In genomic region chr7:36280840-36281812, GRCh38 we compare ENCODE assay signal across 9 cellular contexts.
A peak's percentile ranks its signal among the peaks of the same experiment; 100 is the strongest.
DNase-seq lines count a peak whose midpoint lies in the region; TF ChIP-seq lines count a peak whose summit lies in the region.
"Had no signal": no experiment of that assay in that cellular context is flagged by ENCODE, and none has a peak within 500 bp of the region (broad histone marks: within the 10 kb centered on the region; RNA-seq: fewer than 3 reads in every experiment).

No MANE protein-coding gene starts in this region.

- no peak overlapping the region for H2BK20ac ChIP-seq in H9 (ENCODE audit: low read depth, low read length, poor library complexity, severe bottlenecking)

- H3K36me3 Mint-ChIP-seq in H9 (ENCODE audit: insufficient read depth in 1 of 3, low read depth in 3 of 3) = no peaks in the 10 kb centered on the region
- H3K36me3 Mint-ChIP-seq: IgD-negative memory B cell had no signal

- H3K4me1 ChIP-seq in H9 (ENCODE audit: insufficient read depth, low read length) (peaks cover 28% of the 10 kb centered on the region), smooth muscle cell (ENCODE audit: low read depth) (peaks cover 35% of the 10 kb centered on the region)

- no CpG with 5 or more reads among the region's 18 CpGs for WGBS in H9 (ENCODE audit: extremely low coverage, insufficient read length, low lambda C conversion rate)
- 7% methylated on average over 18 of the region's 18 CpGs for WGBS in smooth muscle cell (ENCODE audit: low lambda C conversion rate)

- no peaks in the 10 kb centered on the region for H3K27me3 ChIP-seq in H9 (ENCODE audit: insufficient read depth, low read length)
- H3K27me3 ChIP-seq in smooth muscle cell (ENCODE audit: low read depth) = no peaks in the 10 kb centered on the region

- no peak overlapping the region for H3K18ac ChIP-seq in H9 (ENCODE audit: insufficient read length, low read depth, low read length)

- no peaks in the 10 kb centered on the region for H3K79me1 ChIP-seq in H9 (ENCODE audit: insufficient read depth, low read depth, low read length, poor library complexity, severe bottlenecking)

- no peak overlapping the region for H3K4me2 ChIP-seq in H9 (ENCODE audit: insufficient read depth, insufficient read length, low read length)
- peak overlapping the region; percentile 80 for H3K4me2 ChIP-seq in smooth muscle cell

- H4K20me1 ChIP-seq in H9 (ENCODE audit: control insufficient read depth, insufficient read depth, insufficient read length) (no peaks in the 10 kb centered on the region), smooth muscle cell (ENCODE audit: low read depth) (no peaks in the 10 kb centered on the region)

- H3K56ac ChIP-seq in H9 (ENCODE audit: insufficient read length, low read depth, low read length) = no peak overlapping the region

- no peak overlapping the region for H2AFZ ChIP-seq in H9 (ENCODE audit: low read length)
- H2AFZ ChIP-seq in smooth muscle cell (ENCODE audit: low read depth) = no peak overlapping the region

- H3K23me2 ChIP-seq in H9 (ENCODE audit: insufficient read length, low read depth, low read length, poor library complexity, severe bottlenecking) = no peaks in the 10 kb centered on the region

- H2AK5ac ChIP-seq in H9 (ENCODE audit: insufficient read length, low read length) = no peak overlapping the region

- no peak overlapping the region for H2BK12ac ChIP-seq in H9 (ENCODE audit: insufficient read length, low read depth, low read length)

- H3K36me3 ChIP-seq in smooth muscle cell (ENCODE audit: low read depth) = no peaks in the 10 kb centered on the region

- peak overlapping the region; percentile 41; the same call in 1 of the 2 replicates for H3K14ac ChIP-seq in H9 (ENCODE audit: insufficient read depth, low read length)

- H3K27ac ChIP-seq in H9 (ENCODE audit: insufficient read length, low read depth, low read length) = peak overlapping the region; percentile 34
- peak overlapping the region; percentile 93 for H3K27ac ChIP-seq in caudate nucleus (ENCODE audit: low read depth, low read length)
- peak overlapping the region; percentile 73 for H3K27ac ChIP-seq in smooth muscle cell (ENCODE audit: low read depth)

- H3K79me2 ChIP-seq in H9 (ENCODE audit: insufficient read depth, low read length) (no peaks in the 10 kb centered on the region), smooth muscle cell (ENCODE audit: low read depth) (no peaks in the 10 kb centered on the region)

- peaks cover 84 to 85% of the 10 kb centered on the region in 2 experiments for H3K4me1 Mint-ChIP-seq in H9

- H3K9me3 ChIP-seq in H9 (ENCODE audit: control insufficient read depth, low read depth, low read length) (no peaks in the 10 kb centered on the region), smooth muscle cell (replicated peaks; ENCODE audit: low read depth) (no peaks in the 10 kb centered on the region)

- TF ChIP-seq CTCF in H9 (conservative IDR thresholded peaks at IDR 0.05) (no peak), smooth muscle cell (IDR thresholded peaks at IDR 0.05; ENCODE audit: borderline replicate concordance, insufficient read depth, poor library complexity, severe bottlenecking) (no peak)

- no peak overlapping the region for H4K5ac ChIP-seq in H9 (ENCODE audit: insufficient read length, low read depth, low read length)

- H3K9ac ChIP-seq in H9 (ENCODE audit: extremely low read depth, insufficient read length, low read length) (no peak overlapping the region), smooth muscle cell (ENCODE audit: low read depth) (no peak overlapping the region)

- H3K23ac ChIP-seq in H9 (ENCODE audit: insufficient read length, low read depth, low read length) = no peak overlapping the region

- H3K27me3 Mint-ChIP-seq in H9 (ENCODE audit: low read depth) = peaks cover 4% of the 10 kb centered on the region

- no peak overlapping the region for H4K91ac ChIP-seq in H9 (ENCODE audit: insufficient read length, low read depth, low read length)

- no peaks in the 10 kb centered on the region; a peak in 1 of 5 replicates for H3K9me3 Mint-ChIP-seq in H9
- H3K9me3 Mint-ChIP-seq: IgD-negative memory B cell had no signal

- H2BK120ac ChIP-seq in H9 (ENCODE audit: low read depth, low read length, poor library complexity, severe bottlenecking) = no peak overlapping the region

- H3F3A ChIP-seq in smooth muscle cell (ENCODE audit: low read depth) = peaks cover 24% of the 10 kb centered on the region

- H3T11ph ChIP-seq in H9 (ENCODE audit: low read length) = no peak overlapping the region

- H2BK5ac ChIP-seq in H9 (ENCODE audit: insufficient read length, low read length) = no peak overlapping the region

- DNase-seq in DMS153 (lab: John Stamatoyannopoulos, UW) = peak; percentile 71
- DNase-seq in H9 = peak; percentile 74
- DNase-seq in NCI-H2227 (lab: John Stamatoyannopoulos, UW; ENCODE audit: unreplicated experiment) = peak; percentile 41
- peak in 56 of 61 donors; percentile 25 to 88 (median 66) for DNase-seq in caudate nucleus (lab: John Stamatoyannopoulos, UW)
- DNase-seq in iris pigment epithelial cell (ENCODE audit: low read depth) = peak; percentile 94
- peak; percentile 21 for DNase-seq in smooth muscle cell (lab: John Stamatoyannopoulos, UW; ENCODE audit: unreplicated experiment)
- DNase-seq in activated CD4-positive, alpha-beta T cell treated with anti-CD3 and anti-CD28 coated beads for 4 hours = no peak
- DNase-seq in stimulated activated CD8-positive, alpha-beta memory T cell treated with anti-CD3 and anti-CD28 coated beads, Interleukin-4, amount 100 ng/mL, for 48 hours = no peak

- peak overlapping the region; percentile 94 to 96 (median 96) for H3K27ac Mint-ChIP-seq in H9
- H3K27ac Mint-ChIP-seq: IgD-negative memory B cell had no signal

- no peak overlapping the region for H4K8ac ChIP-seq in H9 (replicated peaks; ENCODE audit: insufficient read length, low read depth, low read length)

- no peak overlapping the region for H2BK15ac ChIP-seq in H9 (ENCODE audit: low read depth, low read length)

- peak overlapping the region; percentile 40 to 66 for H3K4me3 Mint-ChIP-seq in H9
- H3K4me3 Mint-ChIP-seq: IgD-negative memory B cell had no signal

- peak overlapping the region; percentile 3 for H3K4me3 ChIP-seq in smooth muscle cell

- H3K4ac ChIP-seq in H9 (ENCODE audit: low read depth, low read length) = no peak overlapping the region

Comparison
In these comparisons a context has a peak if more than half of its experiments do, and no peak if none do; other contexts are left out.
1. DNase-seq: peak in DMS153 (single experiment), H9 (single experiment), NCI-H2227 (single experiment), caudate nucleus (56 of 61), iris pigment epithelial cell (single experiment) and smooth muscle cell (single experiment); none in activated CD4-positive, alpha-beta T cell treated with anti-CD3 and anti-CD28 coated beads for 4 hours (0 of 2) and stimulated activated CD8-positive, alpha-beta memory T cell treated with anti-CD3 and anti-CD28 coated beads, Interleukin-4, amount 100 ng/mL, for 48 hours (single experiment).
2. H3K27ac ChIP-seq: peak in every context shown above with its lines; median percentile 93 in caudate nucleus; 73 in smooth muscle cell; 34 in H9.